15 cellular contexts compared by ENCODE assay signal in the genomic region with DNA sequence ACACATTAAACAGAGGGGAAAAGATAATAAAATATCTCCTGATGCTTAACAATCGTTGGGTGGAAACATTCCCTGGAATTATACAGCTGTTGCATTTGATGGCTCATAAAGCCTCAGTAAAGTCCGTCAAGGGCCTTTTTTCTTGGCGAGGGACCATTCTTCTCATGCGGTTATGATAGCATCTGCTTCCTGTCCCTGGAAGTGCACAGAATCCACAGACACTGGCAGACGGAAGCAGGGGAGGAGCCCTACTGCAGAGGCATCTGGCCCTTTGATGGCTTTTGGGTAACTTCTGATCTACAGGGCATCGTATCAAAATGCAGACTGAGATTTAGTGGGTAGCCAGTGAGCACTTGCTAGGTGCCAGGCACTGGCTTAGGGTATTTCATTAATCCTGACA.
A peak's percentile ranks its signal among the peaks of the same experiment; 100 is the strongest.
DNase-seq lines count a peak whose midpoint lies in the region; ATAC-seq, FAIRE-seq and TF ChIP-seq lines count a peak whose summit lies in the region.
"Had no signal": no experiment of that assay in that cellular context is flagged by ENCODE, and none has a peak within 500 bp of the region (broad histone marks: within the 10 kb centered on the region; RNA-seq: fewer than 3 reads in every experiment).

No MANE protein-coding gene starts in this region.

- no peaks in the 10 kb centered on the region for H3K79me2 ChIP-seq in astrocyte (ENCODE audit: insufficient read depth, low read length)

- FAIRE-seq in astrocyte (lab: Jason Lieb, UNC): no peak
- FAIRE-seq: HTR-8/SVneo had no signal

- H3K4me3 Mint-ChIP-seq in astrocyte (ENCODE audit: unreplicated experiment): no peak overlapping the region
- H3K4me3 Mint-ChIP-seq in stimulated activated effector memory CD8-positive, alpha-beta T cell treated with anti-CD3 and anti-CD28 coated beads, Interleukin-12 subunit alpha, Interleukin-12 subunit beta, amount 100 ng/mL, for 72 hours: no peak overlapping the region
- H3K4me3 Mint-ChIP-seq: activated CD4-positive, alpha-beta memory T cell treated with anti-CD3 and anti-CD28 coated beads, Interleukin-2, amount 10 ng/mL, durations not matched to agents 7 days and 5 days had no signal

- H3K27ac ChIP-seq in astrocyte (ENCODE audit: low read depth, low read length): no peak overlapping the region
- H3K27ac ChIP-seq: colonic mucosa, epithelial cell of prostate had no signal

- no peak overlapping the region for H3K27ac Mint-ChIP-seq in astrocyte (ENCODE audit: unreplicated experiment)
- H3K27ac Mint-ChIP-seq in stimulated activated effector memory CD8-positive, alpha-beta T cell treated with anti-CD3 and anti-CD28 coated beads, Interleukin-12 subunit alpha, Interleukin-12 subunit beta, amount 100 ng/mL, for 72 hours: no peak overlapping the region
- H3K27ac Mint-ChIP-seq: activated CD4-positive, alpha-beta memory T cell treated with anti-CD3 and anti-CD28 coated beads, Interleukin-2, amount 10 ng/mL, durations not matched to agents 7 days and 5 days; activated T-helper 2 cell treated with anti-CD3 and anti-CD28 coated beads, Interferon-gamma antibody, Interleukin-2, Interleukin-4, amounts not matched to agents 10 μg/mL and 5 μg/mL and 100 μg/mL, durations not matched to agents 14 hours and 24 hours and 36 hours; progenitor cell of endocrine pancreas had no signal

- peaks cover 13% of the 10 kb centered on the region for H3K36me3 Mint-ChIP-seq in astrocyte (ENCODE audit: low read depth, unreplicated experiment)
- no peaks in the 10 kb centered on the region for H3K36me3 Mint-ChIP-seq in stimulated activated effector memory CD8-positive, alpha-beta T cell treated with anti-CD3 and anti-CD28 coated beads, Interleukin-12 subunit alpha, Interleukin-12 subunit beta, amount 100 ng/mL, for 72 hours

- H3K27me3 Mint-ChIP-seq in astrocyte (ENCODE audit: low read depth, unreplicated experiment): peaks cover 18% of the 10 kb centered on the region
- H3K27me3 Mint-ChIP-seq: activated CD4-positive, alpha-beta memory T cell treated with anti-CD3 and anti-CD28 coated beads, Interleukin-2, amount 10 ng/mL, durations not matched to agents 7 days and 5 days; progenitor cell of endocrine pancreas had no signal

- intact Hi-C loops in mucosa of descending colon (cut with DNase I, micrococcal nuclease): no loop called here

- no peak overlapping the region for H3K4me2 ChIP-seq in astrocyte (ENCODE audit: low read length)

- H3K36me3 ChIP-seq in astrocyte (ENCODE audit: insufficient read depth, low read length): no peaks in the 10 kb centered on the region
- no peaks in the 10 kb centered on the region for H3K36me3 ChIP-seq in mucosa of descending colon (ENCODE audit: low read depth)
- H3K36me3 ChIP-seq: colonic mucosa had no signal

- H3K27me3 ChIP-seq in astrocyte (ENCODE audit: insufficient read depth, low read length): no peaks in the 10 kb centered on the region
- H3K27me3 ChIP-seq: colonic mucosa had no signal

- no peak overlapping the region for H2AFZ ChIP-seq in astrocyte (ENCODE audit: low read depth, low read length)

- H3K9me3 ChIP-seq in astrocyte (ENCODE audit: insufficient read depth, low read depth, low read length) (no peaks in the 10 kb centered on the region), mucosa of descending colon (no peaks in the 10 kb centered on the region)
- H3K9me3 ChIP-seq: colonic mucosa had no signal

- peaks cover 3% of the 10 kb centered on the region for H3K9me3 Mint-ChIP-seq in astrocyte (ENCODE audit: unreplicated experiment)
- peaks cover 3% of the 10 kb centered on the region for H3K9me3 Mint-ChIP-seq in stimulated activated effector memory CD8-positive, alpha-beta T cell treated with anti-CD3 and anti-CD28 coated beads, Interleukin-12 subunit alpha, Interleukin-12 subunit beta, amount 100 ng/mL, for 72 hours
- H3K9me3 Mint-ChIP-seq: activated CD4-positive, alpha-beta memory T cell treated with anti-CD3 and anti-CD28 coated beads, Interleukin-2, amount 10 ng/mL, durations not matched to agents 7 days and 5 days; activated T-helper 2 cell treated with anti-CD3 and anti-CD28 coated beads, Interferon-gamma antibody, Interleukin-2, Interleukin-4, amounts not matched to agents 10 μg/mL and 5 μg/mL and 100 μg/mL, durations not matched to agents 14 hours and 24 hours and 36 hours had no signal

- ATAC-seq in mucosa of descending colon: peak; percentile 31
- ATAC-seq in stimulated activated effector memory CD8-positive, alpha-beta T cell treated with anti-CD3 and anti-CD28 coated beads, Interleukin-12 subunit alpha, Interleukin-12 subunit beta, amount 100 ng/mL, for 72 hours: no peak
- ATAC-seq: Right ventricle myocardium inferior had no signal

- H4K20me1 ChIP-seq in astrocyte (ENCODE audit: insufficient read depth, low read length): no peaks in the 10 kb centered on the region

- H3K4me1 ChIP-seq in astrocyte (ENCODE audit: insufficient read depth, low read length) (no peaks in the 10 kb centered on the region), mucosa of descending colon (ENCODE audit: low read depth) (no peaks in the 10 kb centered on the region)
- H3K4me1 ChIP-seq: colonic mucosa had no signal

- H3K9ac ChIP-seq in astrocyte (ENCODE audit: low read length): no peak overlapping the region

- no peak overlapping the region for H3K4me3 ChIP-seq in astrocyte (ENCODE audit: insufficient read depth, low read depth, low read length)
- H3K4me3 ChIP-seq in mucosa of descending colon: no peak overlapping the region
- H3K4me3 ChIP-seq: colonic mucosa had no signal

- DNase-seq in DMS153 treated with DMSO at 0.1 percent for 48 hours (lab: John Stamatoyannopoulos, UW; ENCODE audit: unreplicated experiment): peak; percentile 53
- DNase-seq in KBM-7: peak; percentile 62
- peak; percentile 29 for DNase-seq in astrocyte (ENCODE audit: low read depth)
- peak in 1 of 3 donors; percentile 11 for DNase-seq in mucosa of descending colon
- no peak for DNase-seq in NCI-H1436 treated with DMSO at 0.1 percent for 48 hours (lab: John Stamatoyannopoulos, UW)
- DNase-seq in stimulated activated CD4-positive, alpha-beta T cell treated with anti-CD3 and anti-CD28 coated beads, Interleukin-4, amount 100 ng/mL, for 4 hours: no peak
- DNase-seq in stimulated activated effector memory CD8-positive, alpha-beta T cell treated with anti-CD3 and anti-CD28 coated beads, Interleukin-12 subunit alpha, Interleukin-12 subunit beta, amount 100 ng/mL, for 72 hours (ENCODE audit: low spot score in 2 of 2): no peak
- DNase-seq: activated CD4-positive, alpha-beta memory T cell treated with anti-CD3 and anti-CD28 coated beads, Interleukin-2, amount 10 ng/mL, durations not matched to agents 7 days and 5 days; anterior cingulate cortex; colonic mucosa had no signal

- no peaks in the 10 kb centered on the region for H3K4me1 Mint-ChIP-seq in astrocyte (ENCODE audit: low read depth, unreplicated experiment)
- H3K4me1 Mint-ChIP-seq in stimulated activated effector memory CD8-positive, alpha-beta T cell treated with anti-CD3 and anti-CD28 coated beads, Interleukin-12 subunit alpha, Interleukin-12 subunit beta, amount 100 ng/mL, for 72 hours: no peaks in the 10 kb centered on the region
- H3K4me1 Mint-ChIP-seq: activated CD4-positive, alpha-beta memory T cell treated with anti-CD3 and anti-CD28 coated beads, Interleukin-2, amount 10 ng/mL, durations not matched to agents 7 days and 5 days had no signal

- in situ Hi-C loops in KBM-7 (cut with MboI; ENCODE audit: low pct_unique_long_range_greater_than_20kb, low sequenced_read_pairs): no loop called here

- TF ChIP-seq CTCF in astrocyte (IDR thresholded peaks at IDR 0.05; ENCODE audit: insufficient read depth, low read depth, low read length) (no peak), mucosa of descending colon (IDR thresholded peaks at IDR 0.05) (no peak)

Comparison
In these comparisons a context has a peak if more than half of its experiments do, and no peak if none do; other contexts are left out.
1. DNase-seq: peak in DMS153 treated with DMSO at 0.1 percent for 48 hours (single experiment), KBM-7 (single experiment) and astrocyte (single experiment); none in NCI-H1436 treated with DMSO at 0.1 percent for 48 hours (single experiment), stimulated activated CD4-positive, alpha-beta T cell treated with anti-CD3 and anti-CD28 coated beads, Interleukin-4, amount 100 ng/mL, for 4 hours (0 of 2) and stimulated activated effector memory CD8-positive, alpha-beta T cell treated with anti-CD3 and anti-CD28 coated beads, Interleukin-12 subunit alpha, Interleukin-12 subunit beta, amount 100 ng/mL, for 72 hours (0 of 2).